ENCODE assay signal across 1 cellular context in genomic region chr13:99255241-99255640, GRCh38.
TF ChIP-seq lines count a peak whose summit lies in the region.

No MANE protein-coding gene starts in this region.

TF ChIP-seq in WTC11, 78 proteins besides CTCF, POLR2A, EP300 and RAD21 (continued from another document):
- no peak for TF ChIP-seq E2F1 (CRISPR knock-in tag; IDR thresholded peaks at IDR 0.05)
- no peak for TF ChIP-seq NR1H2 (CRISPR knock-in tag; IDR thresholded peaks at IDR 0.05)
- TF ChIP-seq ZNF317 (CRISPR knock-in tag; IDR thresholded peaks at IDR 0.05; ENCODE audit: borderline replicate concordance, low read depth) = no peak
- no peak for TF ChIP-seq NR3C1 (CRISPR knock-in tag; conservative IDR thresholded peaks at IDR 0.05; ENCODE audit: low read depth)
- TF ChIP-seq CBFB (CRISPR knock-in tag; IDR thresholded peaks at IDR 0.05; ENCODE audit: low read depth) = no peak
- no peak for TF ChIP-seq MYBL2 (CRISPR knock-in tag; IDR thresholded peaks at IDR 0.05)
- no peak for TF ChIP-seq ZNF121 (CRISPR knock-in tag; IDR thresholded peaks at IDR 0.05)
- TF ChIP-seq ATF3 (CRISPR knock-in tag; conservative IDR thresholded peaks at IDR 0.05) = no peak
- no peak for TF ChIP-seq ZNF219 (CRISPR knock-in tag; IDR thresholded peaks at IDR 0.05; ENCODE audit: borderline replicate concordance)
